ENCODE assay signal across 21 cellular contexts in genomic region chr1:7482772-7483495, GRCh38.
"Had no signal": no experiment of that assay in that cellular context is flagged by ENCODE, and none has a peak within 500 bp of the region (broad histone marks: within the 10 kb centered on the region; RNA-seq: fewer than 3 reads in every experiment).

No MANE protein-coding gene starts in this region.

- H3K4me2 ChIP-seq: hepatocyte, smooth muscle cell had no signal

- H3K4me1 ChIP-seq: foreskin keratinocyte had no signal

- H3K36me3 ChIP-seq: left lung, sigmoid colon, upper lobe of left lung had no signal

- DNase-seq: activated CD4-positive, alpha-beta T cell treated with anti-CD3 and anti-CD28 coated beads for 1 hour; activated CD4-positive, alpha-beta T cell treated with anti-CD3 and anti-CD28 coated beads, Interleukin-2, amount 50 U/mL, for 1 hour; activated CD8-positive, alpha-beta T cell treated with anti-CD3 and anti-CD28 coated beads, Interleukin-2, amount 10 ng/mL, durations not matched to agents 7 days and 5 days; activated gamma-delta T cell; aorta; caudate nucleus; dermis blood vessel endothelial cell; effector CD8-positive, alpha-beta T cell; foreskin keratinocyte; immature natural killer cell; nephron progenitor cell; nucleus accumbens; sigmoid colon; stimulated activated CD4-positive, alpha-beta T cell treated with anti-CD3 and anti-CD28 coated beads, Interleukin-15, amount 100 ng/mL, for 24 hours; stimulated activated naive B cell treated with anti-CD40 and anti-IgM and Interleukin-4, amounts not matched to agents 10 μg/mL and 1 μg/mL and 100 μg/mL, for 72 hours; testis had no signal

- H3K27me3 ChIP-seq: left lung, sigmoid colon, testis, upper lobe of left lung had no signal

- H2AFZ ChIP-seq: hepatocyte had no signal

- H3K4me3 ChIP-seq: hepatocyte, left lung, sigmoid colon, smooth muscle cell, testis, upper lobe of left lung had no signal

- H3K27ac ChIP-seq: foreskin keratinocyte, hepatocyte, left lung, sigmoid colon, testis, upper lobe of left lung, VCaP had no signal

- ATAC-seq: activated CD8-positive, alpha-beta T cell treated with anti-CD3 and anti-CD28 coated beads, Interleukin-2, amount 10 ng/mL, durations not matched to agents 7 days and 5 days; foreskin keratinocyte; left lung; stimulated activated naive B cell treated with anti-CD40 and anti-IgM and Interleukin-4, amounts not matched to agents 10 μg/mL and 1 μg/mL and 100 μg/mL, for 72 hours had no signal

- H3K79me2 ChIP-seq: hepatocyte had no signal

- H3K9me3 ChIP-seq: left lung, sigmoid colon, testis, upper lobe of left lung had no signal
